ENCODE assay signal across 11 cellular contexts in genomic region chr1:169138866-169139670, GRCh38. TPM values are rescaled to one million over a fixed set of nuclear protein-coding genes. Genes with fewer than 3 reads are reported as not detected.
A peak's percentile ranks its signal among the peaks of the same experiment; 100 is the strongest.
DNase-seq lines count a peak whose midpoint lies in the region; ATAC-seq, FAIRE-seq and TF ChIP-seq lines count a peak whose summit lies in the region.
"Had no signal": no experiment of that assay in that cellular context is flagged by ENCODE, and none has a peak within 500 bp of the region (broad histone marks: within the 10 kb centered on the region; RNA-seq: fewer than 3 reads in every experiment).

No MANE protein-coding gene starts in this region.

- peaks cover 0 to 4% of the 10 kb centered on the region in 2 experiments; a peak in 2 of 4 replicates for H3K4me1 ChIP-seq in SK-N-SH (ENCODE audit: control insufficient read depth in 1 of 2, insufficient read depth in 2 of 2, low read depth in 1 of 2, low read length in 1 of 2)
- peaks cover 38% of the 10 kb centered on the region for H3K4me1 ChIP-seq in HepG2 (ENCODE audit: insufficient read depth, low read length)
- no peaks in the 10 kb centered on the region for H3K4me1 ChIP-seq in mesendoderm (ENCODE audit: control insufficient read depth, low read depth, low read length)
- H3K4me1 ChIP-seq in transverse colon, result no peaks in the 10 kb centered on the region
- H3K4me1 ChIP-seq: SJCRH30 had no signal

- no peak overlapping the region for H2AK5ac ChIP-seq in mesendoderm (ENCODE audit: low read length)

- DNase-seq in SK-N-SH, result no peak
- peak; percentile 28 for DNase-seq in HepG2 (ENCODE audit: low spot score)
- DNase-seq in mesendoderm, result no peak
- no peak for DNase-seq in transverse colon
- no peak for DNase-seq in SW 1271 (lab: John Stamatoyannopoulos, UW)
- DNase-seq: activated naive CD4-positive, alpha-beta T cell treated with anti-CD3 and anti-CD28 coated beads, Interleukin-2, amount 50 U/mL, for 16 hours; SJCRH30 had no signal

- H3K79me2 ChIP-seq in SK-N-SH (ENCODE audit: insufficient read depth) (no peaks in the 10 kb centered on the region), HepG2 (ENCODE audit: insufficient read depth, low read length) (no peaks in the 10 kb centered on the region), mesendoderm (ENCODE audit: control insufficient read depth, insufficient read depth, low read length) (no peaks in the 10 kb centered on the region)

- ATAC-seq in SK-N-SH treated with all-trans-retinoic acid at 6 μM for 48 hours, result no peak
- peak; percentile 94 for ATAC-seq in GM21786 (IDR thresholded peaks at IDR 0.05; ENCODE audit: unreplicated experiment)
- ATAC-seq in HG03442 (IDR thresholded peaks at IDR 0.05; ENCODE audit: unreplicated experiment), result peak; percentile 97
- ATAC-seq in HepG2, result peak; percentile 53

- no peak overlapping the region for H4K8ac ChIP-seq in mesendoderm (ENCODE audit: low read depth, low read length)

- no peaks in the 10 kb centered on the region for H3K9me2 ChIP-seq in SK-N-SH

- H3K9ac ChIP-seq in SK-N-SH, result no peak overlapping the region
- H3K9ac ChIP-seq in HepG2 (ENCODE audit: insufficient read depth, low read depth, low read length), result no peak overlapping the region
- H3K9ac ChIP-seq in mesendoderm (ENCODE audit: low read length), result no peak overlapping the region

- peaks cover 10% of the 10 kb centered on the region for H3F3A ChIP-seq in SK-N-SH (replicated peaks; ENCODE audit: insufficient read depth)

- H3K27me3 ChIP-seq in SK-N-SH (ENCODE audit: insufficient read depth), result no peaks in the 10 kb centered on the region
- no peaks in the 10 kb centered on the region for H3K27me3 ChIP-seq in HepG2 (ENCODE audit: control insufficient read depth in 1 of 2, insufficient read depth in 2 of 2, low read length in 2 of 2)
- H3K27me3 ChIP-seq in mesendoderm (ENCODE audit: insufficient read depth, low read length, poor library complexity), result no peaks in the 10 kb centered on the region
- no peaks in the 10 kb centered on the region for H3K27me3 ChIP-seq in transverse colon
- H3K27me3 ChIP-seq: SJCRH30 had no signal

- H3K4ac ChIP-seq in mesendoderm (ENCODE audit: low read depth, low read length), result no peak overlapping the region

- H3K4me2 ChIP-seq in SK-N-SH, result no peak overlapping the region
- 0 out of 2 replicates have a peak overlapping the region, but pooled peaks have one; percentile 15 for H3K4me2 ChIP-seq in HepG2 (ENCODE audit: low read depth, low read length)
- H3K4me2 ChIP-seq in mesendoderm (ENCODE audit: low read length), result no peak overlapping the region

- TF ChIP-seq POLR2A in HepG2 (IDR thresholded peaks at IDR 0.05; ENCODE audit: insufficient read depth in 1 of 2, low read depth in 2 of 2, low read length in 2 of 2) (no peak), transverse colon (IDR thresholded peaks at IDR 0.05) (no peak)

- H3K36me3 ChIP-seq in SK-N-SH (replicated peaks in 1 of 2; ENCODE audit: control insufficient read depth in 1 of 2, insufficient read depth in 2 of 2, low read length in 1 of 2) (peaks cover 7 to 16% of the 10 kb centered on the region in 2 experiments), HepG2 (replicated peaks in 1 of 2; ENCODE audit: control insufficient read depth in 1 of 2, insufficient read depth in 2 of 2, low read length in 2 of 2) (no peaks in the 10 kb centered on the region), mesendoderm (ENCODE audit: control insufficient read depth, insufficient read depth, low read length) (no peaks in the 10 kb centered on the region), transverse colon (no peaks in the 10 kb centered on the region)
- H3K36me3 ChIP-seq: SJCRH30 had no signal

- H3K56ac ChIP-seq in mesendoderm (ENCODE audit: low read length), result no peak overlapping the region

- no peak for TF ChIP-seq CTCF in SK-N-SH (IDR thresholded peaks at IDR 0.05)
- peak; percentile 38 for TF ChIP-seq CTCF in HepG2 (CRISPR knock-in tag; IDR thresholded peaks at IDR 0.05)
- TF ChIP-seq CTCF in transverse colon (IDR thresholded peaks at IDR 0.05), result no peak

- peak; percentile 63 for FAIRE-seq in HepG2 (lab: Jason Lieb, UNC)

- H4K5ac ChIP-seq in mesendoderm (ENCODE audit: low read length), result no peak overlapping the region

- H3K23ac ChIP-seq in mesendoderm (ENCODE audit: low read length), result no peak overlapping the region

- H4K20me1 ChIP-seq in SK-N-SH (ENCODE audit: insufficient read depth) (no peaks in the 10 kb centered on the region), HepG2 (ENCODE audit: insufficient read depth, low read length) (no peaks in the 10 kb centered on the region)

- no peak overlapping the region for H2AFZ ChIP-seq in SK-N-SH (ENCODE audit: low read depth)
- no peak overlapping the region for H2AFZ ChIP-seq in HepG2 (ENCODE audit: low read length)

- CTCF ChIA-PET in SK-N-SH (lab: Yijun Ruan, JAX) (interaction anchor here (1.0 kb wide), 1 partner anchor 536 kb away, joined by 3 read pairs; no protein-coding TSS in a partner anchor), HepG2 (lab: Yijun Ruan, JAX; ENCODE audit: low intra/inter-chr PET ratio, low total read pairs) (no interaction called here)

- BruUV-seq in HepG2 (replicated peaks; lab: Mats Ljungman, UMichigan), result no TSS peak

- no peak overlapping the region for H2BK5ac ChIP-seq in mesendoderm (ENCODE audit: low read length)

- no peaks in the 10 kb centered on the region for H3K79me1 ChIP-seq in mesendoderm (ENCODE audit: low read length)

- WGBS in SK-N-SH (ENCODE audit: low lambda C conversion rate), result 78% methylated on average over 2 of the region's 2 CpGs
- 92% methylated on average over 2 of the region's 2 CpGs for WGBS in HepG2 (ENCODE audit: low lambda C conversion rate)
- 100% methylated on average over 1 of the region's 2 CpGs for WGBS in mesendoderm (ENCODE audit: extremely low coverage, insufficient coverage, low lambda C conversion rate)
- 63 to 75% methylated on average over 2 of the region's 2 CpGs for WGBS in transverse colon (ENCODE audit: low coverage in 1 of 2), 2 donors

- no peak overlapping the region for H2BK120ac ChIP-seq in mesendoderm (ENCODE audit: low read depth, low read length)

- H2BK15ac ChIP-seq in mesendoderm (replicated peaks; ENCODE audit: low read depth), result no peak overlapping the region

- no peak overlapping the region for H3K18ac ChIP-seq in mesendoderm (ENCODE audit: low read length)

- no peak overlapping the region for H3K27ac ChIP-seq in SK-N-SH (ENCODE audit: low read depth in 2 of 2, low read length in 1 of 2)
- H3K27ac ChIP-seq in HepG2 (ENCODE audit: extremely low read length, insufficient read depth, low read length), result no peak overlapping the region
- no peak overlapping the region for H3K27ac ChIP-seq in mesendoderm (ENCODE audit: low read depth, low read length)
- no peak overlapping the region for H3K27ac ChIP-seq in transverse colon
- H3K27ac ChIP-seq: 22Rv1, SJCRH30 had no signal

- POLR2A ChIA-PET in SK-N-SH (lab: Yijun Ruan, JAX) (no interaction called here), HepG2 (lab: Yijun Ruan, JAX) (no interaction called here)

- H3K9me3 ChIP-seq in SK-N-SH (no peaks in the 10 kb centered on the region), HepG2 (ENCODE audit: low read length) (no peaks in the 10 kb centered on the region), transverse colon (no peaks in the 10 kb centered on the region)
- H3K9me3 ChIP-seq: SJCRH30 had no signal

- TF ChIP-seq EP300 in SK-N-SH (IDR thresholded peaks at IDR 0.05; ENCODE audit: borderline replicate concordance in 1 of 2, low read depth in 1 of 2, low read length in 1 of 2), result no peak
- TF ChIP-seq EP300 in HepG2 (IDR thresholded peaks at IDR 0.05; ENCODE audit: low read depth in 2 of 2, low read length in 2 of 2), result no peak
- TF ChIP-seq EP300 in HepG2 (CRISPR knock-in tag; IDR thresholded peaks at IDR 0.05; ENCODE audit: borderline replicate concordance), result no peak
- TF ChIP-seq EP300 in transverse colon (IDR thresholded peaks at IDR 0.05; ENCODE audit: low read depth), result no peak

- TF ChIP-seq RAD21 in SK-N-SH (IDR thresholded peaks at IDR 0.05; ENCODE audit: low read length) (no peak), HepG2 (CRISPR knock-in tag; IDR thresholded peaks at IDR 0.05) (no peak)

- in situ Hi-C loops in HepG2 (cut with HindIII; ENCODE audit: extremely low pct_ligation_motif_present, low pct_unique_long_range_greater_than_20kb) (no loop called here), transverse colon (cut with MboI; ENCODE audit: low pct_ligation_motif_present in 1 of 4, low pct_unique_long_range_greater_than_20kb in 1 of 4, low sequenced_read_pairs in 3 of 4) (loop anchor here in 1 of 4 donors (25.0 kb wide), 1 partner anchor 527 kb away; no protein-coding TSS in a partner anchor)

- intact Hi-C loops in HepG2 (cut with micrococcal nuclease; ENCODE audit: unreplicated experiment) (no loop called here), transverse colon (cut with DNase I; ENCODE audit: low total_unique reads) (no loop called here)

- H3K4me3 ChIP-seq in SK-N-SH (ENCODE audit: low read depth in 2 of 2, low read length in 1 of 2), result no peak overlapping the region
- no peak overlapping the region for H3K4me3 ChIP-seq in HepG2 (replicated peaks in 1 of 3; ENCODE audit: insufficient read depth in 1 of 3, low read depth in 2 of 3, low read length in 3 of 3)
- no peak overlapping the region for H3K4me3 ChIP-seq in mesendoderm (ENCODE audit: low read length)
- H3K4me3 ChIP-seq in transverse colon, result no peak overlapping the region
- H3K4me3 ChIP-seq: SJCRH30 had no signal

RNA-seq across cellular contexts. Expression of gene ATP1B1, which starts 32.6 kb away (rescaled TPM):
- polyA plus RNA-seq in SK-N-SH (2012; rRNA removed), result 49.5 and 52.7 TPM in 2 replicates
- 64.4 and 75.2 TPM in 2 replicates for polyA plus RNA-seq in SK-N-SH (2012; cell fraction: cytosol; rRNA removed)
- 18.5 and 36.8 TPM in 2 replicates for polyA plus RNA-seq in SK-N-SH (2012; cell fraction: nucleus; rRNA removed)
- total RNA-seq in HepG2 (2016; rRNA removed; fragmentation: Illumina TruSeq; extraction: Trizol), result 89.8 and 135 TPM in 2 replicates
- 15.3 and 17.7 TPM in 2 replicates for total RNA-seq in HepG2 (2016; cell fraction: cytosol; rRNA removed; fragmentation: Illumina TruSeq; extraction: Trizol; ENCODE audit: low read depth)
- total RNA-seq in HepG2 (2016; cell fraction: insoluble cytoplasmic fraction; rRNA removed; fragmentation: Illumina TruSeq; extraction: Trizol), result 83.4 and 139 TPM in 2 replicates
- total RNA-seq in HepG2 (2016; cell fraction: membrane; rRNA removed; fragmentation: Illumina TruSeq; extraction: Trizol), result 47.8 and 51.7 TPM in 2 replicates
- total RNA-seq in HepG2 (2016; cell fraction: nucleus; rRNA removed; fragmentation: Illumina TruSeq; extraction: Trizol), result 170 and 186 TPM in 2 replicates
- 134 TPM in 2 replicates for polyA plus RNA-seq in HepG2 (2011; rRNA removed)
- polyA plus RNA-seq in HepG2 (2011; cell fraction: cytosol; rRNA removed), result 63.8 and 107 TPM in 2 replicates
- 45.7 and 54.4 TPM in 2 replicates for polyA plus RNA-seq in HepG2 (2011; cell fraction: nucleus; rRNA removed)
- polyA plus RNA-seq in HepG2 (2012), result 194 and 216 TPM in 2 replicates
- 12.7 and 13.7 TPM in 2 replicates for polyA plus RNA-seq in HepG2 (2016; cell fraction: cytosol; fragmentation: Illumina TruSeq; extraction: Trizol; ENCODE audit: low read depth)
- 116 and 118 TPM in 2 replicates for polyA plus RNA-seq in HepG2 (2016; cell fraction: insoluble cytoplasmic fraction; fragmentation: Illumina TruSeq; extraction: Trizol; ENCODE audit: low read depth)
- polyA plus RNA-seq in HepG2 (2016; cell fraction: membrane; fragmentation: Illumina TruSeq; extraction: Trizol; ENCODE audit: low read depth), result 31.8 and 33.5 TPM in 2 replicates
- polyA plus RNA-seq in HepG2 (2016; cell fraction: nucleus; fragmentation: Illumina TruSeq; extraction: Trizol; ENCODE audit: insufficient read depth, low read depth), result 298 and 311 TPM in 2 replicates
- polyA minus RNA-seq in HepG2 (2011; rRNA and poly(A)+ RNA removed; ENCODE audit: low replicate concordance), result 26.2 and 55.9 TPM in 2 replicates
- polyA minus RNA-seq in HepG2 (2011; cell fraction: cytosol; rRNA and poly(A)+ RNA removed), result 118 and 143 TPM in 2 replicates
- 93.7 and 117 TPM in 2 replicates for polyA minus RNA-seq in HepG2 (2011; cell fraction: nucleus; rRNA and poly(A)+ RNA removed)
- polyA plus RNA-seq in mesendoderm (2013, experiment 1 of 2), result 33.8 TPM
- 36.1 TPM for polyA plus RNA-seq in mesendoderm (2013, experiment 2 of 2)
- total RNA-seq in transverse colon, result 100 to 1,000 TPM in 3 of 4 donors, 10 to 100 TPM in 1; 82.8 to 493 (median 375) TPM

Comparison
In these comparisons a context has a peak if more than half of its experiments do, and no peak if none do; other contexts are left out.
1. Of the 25 proteins assayed by ChIP-seq in both HepG2 and SK-N-SH: peak only in HepG2: CTCF; only in SK-N-SH: FOSL2; in both: none; in neither: 23.